ENCODE assay signal across 1 cellular context in the genomic region with DNA sequence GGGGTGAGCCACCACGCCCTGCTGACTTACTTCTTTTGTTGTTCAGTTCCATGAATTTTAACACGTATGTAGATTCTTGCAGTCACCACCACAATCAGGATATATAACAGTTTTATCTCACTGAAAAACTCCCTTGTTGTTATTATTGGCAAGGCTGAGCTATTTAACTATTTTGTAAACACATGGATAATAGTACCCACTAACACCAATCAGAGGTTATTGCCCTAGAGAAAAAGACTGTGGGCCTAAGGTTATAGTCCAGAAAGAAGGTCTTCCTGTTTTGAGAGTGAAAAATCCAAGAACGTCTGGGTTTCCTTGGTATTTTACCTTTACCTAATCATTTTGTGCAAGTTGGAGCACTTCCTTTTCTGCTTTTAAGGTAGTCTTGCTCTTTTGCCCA.
TF ChIP-seq lines count a peak whose summit lies in the region.

No MANE protein-coding gene starts in this region.

TF ChIP-seq in WTC11, 78 proteins besides CTCF, POLR2A, EP300 and RAD21:
- TF ChIP-seq RELA (CRISPR knock-in tag; IDR thresholded peaks at IDR 0.05; ENCODE audit: borderline replicate concordance) (no peak), NR2C2 (CRISPR knock-in tag; IDR thresholded peaks at IDR 0.05) (no peak), SOX15 (CRISPR knock-in tag; IDR thresholded peaks at IDR 0.05) (no peak), NFATC4 (CRISPR knock-in tag; IDR thresholded peaks at IDR 0.05) (no peak), KAT7 (CRISPR knock-in tag; IDR thresholded peaks at IDR 0.05; ENCODE audit: borderline replicate concordance) (no peak), ZNF416 (CRISPR knock-in tag; IDR thresholded peaks at IDR 0.05) (no peak), TP53 (CRISPR knock-in tag; IDR thresholded peaks at IDR 0.05) (no peak), OVOL2 (CRISPR knock-in tag; IDR thresholded peaks at IDR 0.05; ENCODE audit: borderline replicate concordance) (no peak)
- TF ChIP-seq, protein P1, sequence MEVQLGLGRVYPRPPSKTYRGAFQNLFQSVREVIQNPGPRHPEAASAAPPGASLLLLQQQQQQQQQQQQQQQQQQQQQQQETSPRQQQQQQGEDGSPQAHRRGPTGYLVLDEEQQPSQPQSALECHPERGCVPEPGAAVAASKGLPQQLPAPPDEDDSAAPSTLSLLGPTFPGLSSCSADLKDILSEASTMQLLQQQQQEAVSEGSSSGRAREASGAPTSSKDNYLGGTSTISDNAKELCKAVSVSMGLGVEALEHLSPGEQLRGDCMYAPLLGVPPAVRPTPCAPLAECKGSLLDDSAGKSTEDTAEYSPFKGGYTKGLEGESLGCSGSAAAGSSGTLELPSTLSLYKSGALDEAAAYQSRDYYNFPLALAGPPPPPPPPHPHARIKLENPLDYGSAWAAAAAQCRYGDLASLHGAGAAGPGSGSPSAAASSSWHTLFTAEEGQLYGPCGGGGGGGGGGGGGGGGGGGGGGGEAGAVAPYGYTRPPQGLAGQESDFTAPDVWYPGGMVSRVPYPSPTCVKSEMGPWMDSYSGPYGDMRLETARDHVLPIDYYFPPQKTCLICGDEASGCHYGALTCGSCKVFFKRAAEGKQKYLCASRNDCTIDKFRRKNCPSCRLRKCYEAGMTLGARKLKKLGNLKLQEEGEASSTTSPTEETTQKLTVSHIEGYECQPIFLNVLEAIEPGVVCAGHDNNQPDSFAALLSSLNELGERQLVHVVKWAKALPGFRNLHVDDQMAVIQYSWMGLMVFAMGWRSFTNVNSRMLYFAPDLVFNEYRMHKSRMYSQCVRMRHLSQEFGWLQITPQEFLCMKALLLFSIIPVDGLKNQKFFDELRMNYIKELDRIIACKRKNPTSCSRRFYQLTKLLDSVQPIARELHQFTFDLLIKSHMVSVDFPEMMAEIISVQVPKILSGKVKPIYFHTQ (CRISPR knock-in tag; IDR thresholded peaks at IDR 0.05), result no peak
- TF ChIP-seq, protein P2, sequence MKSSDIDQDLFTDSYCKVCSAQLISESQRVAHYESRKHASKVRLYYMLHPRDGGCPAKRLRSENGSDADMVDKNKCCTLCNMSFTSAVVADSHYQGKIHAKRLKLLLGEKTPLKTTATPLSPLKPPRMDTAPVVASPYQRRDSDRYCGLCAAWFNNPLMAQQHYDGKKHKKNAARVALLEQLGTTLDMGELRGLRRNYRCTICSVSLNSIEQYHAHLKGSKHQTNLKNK (CRISPR knock-in tag; IDR thresholded peaks at IDR 0.05), result no peak
- TF ChIP-seq, protein P3, sequence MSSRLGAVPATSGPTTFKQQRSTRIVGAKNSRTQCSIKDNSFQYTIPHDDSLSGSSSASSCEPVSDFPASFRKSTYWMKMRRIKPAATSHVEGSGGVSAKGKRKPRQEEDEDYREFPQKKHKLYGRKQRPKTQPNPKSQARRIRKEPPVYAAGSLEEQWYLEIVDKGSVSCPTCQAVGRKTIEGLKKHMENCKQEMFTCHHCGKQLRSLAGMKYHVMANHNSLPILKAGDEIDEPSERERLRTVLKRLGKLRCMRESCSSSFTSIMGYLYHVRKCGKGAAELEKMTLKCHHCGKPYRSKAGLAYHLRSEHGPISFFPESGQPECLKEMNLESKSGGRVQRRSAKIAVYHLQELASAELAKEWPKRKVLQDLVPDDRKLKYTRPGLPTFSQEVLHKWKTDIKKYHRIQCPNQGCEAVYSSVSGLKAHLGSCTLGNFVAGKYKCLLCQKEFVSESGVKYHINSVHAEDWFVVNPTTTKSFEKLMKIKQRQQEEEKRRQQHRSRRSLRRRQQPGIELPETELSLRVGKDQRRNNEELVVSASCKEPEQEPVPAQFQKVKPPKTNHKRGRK (CRISPR knock-in tag; IDR thresholded peaks at IDR 0.05; ENCODE audit: borderline replicate concordance), result no peak
